12 cellular contexts compared by ENCODE assay signal in the genomic region with DNA sequence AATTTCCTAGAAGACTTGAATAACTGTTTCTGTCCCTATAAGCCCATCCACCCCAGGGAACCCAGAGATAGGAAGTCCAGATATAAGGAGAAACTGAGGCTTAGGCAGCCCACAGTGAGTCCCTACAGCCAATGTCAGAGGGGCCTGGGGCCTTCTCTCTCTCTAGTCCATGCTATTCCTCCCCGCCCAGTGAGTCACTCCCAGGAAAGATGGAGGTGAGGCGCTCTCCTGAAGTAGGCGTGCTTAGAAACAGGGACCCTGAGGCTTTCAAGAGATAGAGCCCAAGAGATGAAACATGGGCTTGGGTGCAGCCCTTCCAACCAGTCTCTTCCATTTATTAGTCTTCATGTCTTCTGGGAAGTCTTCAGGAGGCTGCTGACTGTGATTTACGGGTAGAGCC. TPM values are rescaled to one million over a fixed set of nuclear protein-coding genes. Genes with fewer than 3 reads are reported as not detected.
DNase-seq lines count a peak whose midpoint lies in the region; ATAC-seq and TF ChIP-seq lines count a peak whose summit lies in the region.
"Had no signal": no experiment of that assay in that cellular context is flagged by ENCODE, and none has a peak within 500 bp of the region (broad histone marks: within the 10 kb centered on the region; RNA-seq: fewer than 3 reads in every experiment).

No MANE protein-coding gene starts in this region.

- intact Hi-C loops in CD4-positive, alpha-beta T cell (cut with DNase I, micrococcal nuclease), result loop anchor here (1.0 to 5.0 kb wide), 6 partner anchors 158 to 464 kb away; partner anchors contain the start of genes HOXC5 (in 2 of the 2) and CALCOCO1 (in 1 of the 2)
- intact Hi-C loops in colonic mucosa (cut with DNase I), result loop anchor here (5.0 kb wide), 1 partner anchor 159 kb away; the partner anchor contains the start of gene HOXC5

- H3K36me3 ChIP-seq in KMS-11 (ENCODE audit: insufficient read depth) (no peaks in the 10 kb centered on the region), colonic mucosa (no peaks in the 10 kb centered on the region), neural progenitor cell (no peaks in the 10 kb centered on the region)

- peaks cover 49% of the 10 kb centered on the region for H3K27me3 Mint-ChIP-seq in CD4-positive, alpha-beta T cell
- peaks cover 42% of the 10 kb centered on the region for H3K27me3 Mint-ChIP-seq in neural progenitor cell (ENCODE audit: insufficient read depth, low read depth)

- H3K4me3 ChIP-seq in KMS-11 (IDR thresholded peaks at IDR 0.05; ENCODE audit: insufficient read depth, low read depth, low read length), result no peak overlapping the region
- no peak overlapping the region for H3K4me3 ChIP-seq in colonic mucosa
- no peak overlapping the region for H3K4me3 ChIP-seq in neural progenitor cell
- H3K4me3 ChIP-seq: HAP-1 had no signal

- H2AFZ ChIP-seq in KMS-11 (ENCODE audit: low read depth), result peak overlapping the region; percentile 35; the same call in 1 of the 2 replicates
- H2AFZ ChIP-seq in neural progenitor cell (replicated peaks), result no peak overlapping the region

- H3K4me1 ChIP-seq in KMS-11 (ENCODE audit: low read depth, poor library complexity, severe bottlenecking) (peaks cover 29% of the 10 kb centered on the region), colonic mucosa (peaks cover 4% of the 10 kb centered on the region), neural progenitor cell (no peaks in the 10 kb centered on the region)

- peaks cover 22% of the 10 kb centered on the region for H3K4me1 Mint-ChIP-seq in CD4-positive, alpha-beta T cell (ENCODE audit: low read depth)
- H3K4me1 Mint-ChIP-seq in neural progenitor cell, result peaks cover 11% of the 10 kb centered on the region

- no peaks in the 10 kb centered on the region for H3K9me3 Mint-ChIP-seq in CD4-positive, alpha-beta T cell
- H3K9me3 Mint-ChIP-seq in neural progenitor cell, result no peaks in the 10 kb centered on the region
- H3K9me3 Mint-ChIP-seq: activated CD4-positive, alpha-beta T cell treated with anti-CD3 and anti-CD28 coated beads, Interleukin-2, amount 10 ng/mL, durations not matched to agents 7 days and 5 days; endodermal cell; stimulated activated naive CD8-positive, alpha-beta T cell treated with anti-CD3 and anti-CD28 coated beads, Interleukin-15, Interleukin-2, amounts not matched to agents 100 ng/mL and 50 ng/mL, for 24 hours had no signal

- H3F3A ChIP-seq in neural progenitor cell (ENCODE audit: low read depth), result peaks cover 7% of the 10 kb centered on the region

- ATAC-seq in CD4-positive, alpha-beta T cell (ENCODE audit: poor library complexity), result no peak

- peak overlapping the region; percentile 31; the same call in 1 of the 2 replicates for H3K4me2 ChIP-seq in KMS-11
- H3K4me2 ChIP-seq in neural progenitor cell, result no peak overlapping the region

- CTCF ChIA-PET in CD4-positive, alpha-beta T cell (lab: Charles Lee), result interaction anchor here (0.8 to 3.5 kb wide), 14 partner anchors 10 to 204 kb away, joined by 3 to 23 read pairs (median 4); partner anchors contain the start of genes HOXC5, HOXC8 and HOXC9
- CTCF ChIA-PET in RWPE1 (lab: Yijun Ruan, JAX), result interaction anchor here (0.6 to 2.1 kb wide), 12 partner anchors 10 to 206 kb away, joined by 3 to 28 read pairs (median 6); partner anchors contain the start of genes HOXC10, HOXC5 and HOXC8

- H3K79me2 ChIP-seq in KMS-11 (ENCODE audit: insufficient read depth, low read depth), result no peaks in the 10 kb centered on the region; the same call in 1 of the 2 replicates
- peaks cover 4% of the 10 kb centered on the region for H3K79me2 ChIP-seq in neural progenitor cell (ENCODE audit: low read depth)

- H3K4me3 Mint-ChIP-seq in CD4-positive, alpha-beta T cell, result peak overlapping the region; percentile 5
- peak overlapping the region; percentile 5 for H3K4me3 Mint-ChIP-seq in neural progenitor cell
- H3K4me3 Mint-ChIP-seq: activated CD4-positive, alpha-beta T cell treated with anti-CD3 and anti-CD28 coated beads, Interleukin-2, amount 10 ng/mL, durations not matched to agents 7 days and 5 days; endodermal cell; stimulated activated naive CD8-positive, alpha-beta T cell treated with anti-CD3 and anti-CD28 coated beads, Interleukin-15, Interleukin-2, amounts not matched to agents 100 ng/mL and 50 ng/mL, for 24 hours had no signal

- no peak overlapping the region for H3K27ac Mint-ChIP-seq in CD4-positive, alpha-beta T cell
- no peak overlapping the region for H3K27ac Mint-ChIP-seq in neural progenitor cell
- H3K27ac Mint-ChIP-seq: activated CD4-positive, alpha-beta T cell treated with anti-CD3 and anti-CD28 coated beads, Interleukin-2, amount 10 ng/mL, durations not matched to agents 7 days and 5 days; endodermal cell; stimulated activated naive CD8-positive, alpha-beta T cell treated with anti-CD3 and anti-CD28 coated beads, Interleukin-15, Interleukin-2, amounts not matched to agents 100 ng/mL and 50 ng/mL, for 24 hours had no signal

- DNase-seq in CD4-positive, alpha-beta T cell, result no peak
- DNase-seq in colonic mucosa (peak; percentile 19), neural progenitor cell (ENCODE audit: low spot score) (no peak), mucosa of gallbladder (ENCODE audit: low spot score) (no peak), NCI-H1105 treated with DMSO at 0.1 percent for 48 hours (lab: John Stamatoyannopoulos, UW) (no peak), RWPE1 (ENCODE audit: low spot score) (no peak)
- no peak for DNase-seq in stimulated activated CD4-positive, alpha-beta T cell treated with anti-CD3 and anti-CD28 coated beads, Interleukin-4, amount 100 ng/mL, for 24 hours

- TF ChIP-seq CTCF in CD4-positive, alpha-beta T cell (IDR thresholded peaks at IDR 0.05), result no peak
- TF ChIP-seq CTCF in KMS-11 (conservative IDR thresholded peaks at IDR 0.05; ENCODE audit: low read depth, low read length), result no peak
- TF ChIP-seq CTCF in colonic mucosa (IDR thresholded peaks at IDR 0.05), result no peak
- no peak for TF ChIP-seq CTCF in neural progenitor cell (IDR thresholded peaks at IDR 0.05)
- no peak for TF ChIP-seq CTCF in RWPE1 (conservative IDR thresholded peaks at IDR 0.05; ENCODE audit: low read depth)

- peaks cover 29% of the 10 kb centered on the region for H3K27me3 ChIP-seq in CD4-positive, alpha-beta T cell (ENCODE audit: control insufficient read depth, insufficient read depth, low read length)
- peaks cover 42% of the 10 kb centered on the region for H3K27me3 ChIP-seq in KMS-11 (ENCODE audit: insufficient read depth, low read depth)
- peaks cover 40% of the 10 kb centered on the region for H3K27me3 ChIP-seq in colonic mucosa
- peaks cover 71% of the 10 kb centered on the region for H3K27me3 ChIP-seq in neural progenitor cell

- H3K9me3 ChIP-seq in CD4-positive, alpha-beta T cell (ENCODE audit: control insufficient read depth, low read length), result no peaks in the 10 kb centered on the region
- no peaks in the 10 kb centered on the region for H3K9me3 ChIP-seq in colonic mucosa
- no peaks in the 10 kb centered on the region for H3K9me3 ChIP-seq in neural progenitor cell (ENCODE audit: low read depth)
- H3K9me3 ChIP-seq: HAP-1 had no signal

- POLR2A ChIA-PET in CD4-positive, alpha-beta T cell (lab: Charles Lee), result interaction anchor here (0.9 to 1.3 kb wide), 5 partner anchors 10 to 1455 kb away, joined by 3 to 7 read pairs (median 4); partner anchors contain the start of gene HOXC5
- POLR2A ChIA-PET in RWPE1 (lab: Yijun Ruan, JAX; ENCODE audit: low non-redundant PET), result interaction anchor here (1.2 kb wide), 1 partner anchor 185 kb away, joined by 9 read pairs; no protein-coding TSS in a partner anchor

- no peak overlapping the region for H3K27ac ChIP-seq in CD4-positive, alpha-beta T cell (ENCODE audit: low read depth, low read length)
- no peak overlapping the region for H3K27ac ChIP-seq in KMS-11
- no peak overlapping the region for H3K27ac ChIP-seq in colonic mucosa
- no peak overlapping the region for H3K27ac ChIP-seq in neural progenitor cell
- no peak overlapping the region for H3K27ac ChIP-seq in RWPE1

- H3K36me3 Mint-ChIP-seq in CD4-positive, alpha-beta T cell (ENCODE audit: low read depth), result peaks cover 3% of the 10 kb centered on the region
- H3K36me3 Mint-ChIP-seq in neural progenitor cell, result peaks cover 7% of the 10 kb centered on the region

- no peak overlapping the region for H3K9ac ChIP-seq in KMS-11
- H3K9ac ChIP-seq in colonic mucosa (ENCODE audit: low read depth in 2 of 2, low read length in 2 of 2), result no peak overlapping the region
- H3K9ac ChIP-seq in neural progenitor cell, result no peak overlapping the region

- H4K20me1 ChIP-seq in KMS-11 (ENCODE audit: insufficient read depth) (no peaks in the 10 kb centered on the region), neural progenitor cell (ENCODE audit: low read depth) (peaks cover 9% of the 10 kb centered on the region)

RNA-seq across cellular contexts. Expression of gene SMUG1, which starts 2.3 kb away (rescaled TPM):
- 1 to 10 TPM; 2.4 to 3.7 TPM for total RNA-seq in CD4-positive, alpha-beta T cell
- total RNA-seq in colonic mucosa (10 to 100 TPM; 22.0 to 31.0 TPM), neural progenitor cell (ENCODE audit: low replicate concordance) (42.9 and 49.4 TPM in 2 replicates), mucosa of gallbladder (29.8 TPM)
